Comparison of ENCODE assay signal across 1 cellular context in the genomic region with DNA sequence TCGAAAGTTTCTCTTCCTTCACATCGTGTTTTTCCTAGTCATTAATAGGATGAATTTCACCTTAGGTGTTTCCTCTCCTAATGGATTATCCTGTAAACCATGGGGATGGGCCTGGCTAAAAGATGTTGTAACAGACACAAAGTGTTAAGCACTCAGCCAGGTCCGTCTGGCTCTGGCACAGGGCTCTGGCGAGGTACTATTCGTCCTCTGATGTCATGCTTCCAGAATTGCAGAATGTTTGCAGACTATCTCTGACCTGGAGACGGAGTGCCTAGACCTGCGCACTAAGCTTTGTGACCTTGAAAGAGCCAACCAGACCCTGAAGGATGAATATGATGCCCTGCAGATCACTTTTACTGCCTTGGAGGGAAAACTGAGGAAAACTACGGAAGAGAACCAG.
TF ChIP-seq lines count a peak whose summit lies in the region.

No MANE protein-coding gene starts in this region.

TF ChIP-seq in HepG2, 621 proteins besides CTCF, POLR2A, EP300 and RAD21:
- TF ChIP-seq ZNF7 (CRISPR knock-in tag; IDR thresholded peaks at IDR 0.05) = no peak
- TF ChIP-seq RBM22 (optimal IDR thresholded peaks at IDR 0.05; ENCODE audit: low read length) = peak; percentile 56
